Comparison of ENCODE assay signal across 1 cellular context in the genomic region with DNA sequence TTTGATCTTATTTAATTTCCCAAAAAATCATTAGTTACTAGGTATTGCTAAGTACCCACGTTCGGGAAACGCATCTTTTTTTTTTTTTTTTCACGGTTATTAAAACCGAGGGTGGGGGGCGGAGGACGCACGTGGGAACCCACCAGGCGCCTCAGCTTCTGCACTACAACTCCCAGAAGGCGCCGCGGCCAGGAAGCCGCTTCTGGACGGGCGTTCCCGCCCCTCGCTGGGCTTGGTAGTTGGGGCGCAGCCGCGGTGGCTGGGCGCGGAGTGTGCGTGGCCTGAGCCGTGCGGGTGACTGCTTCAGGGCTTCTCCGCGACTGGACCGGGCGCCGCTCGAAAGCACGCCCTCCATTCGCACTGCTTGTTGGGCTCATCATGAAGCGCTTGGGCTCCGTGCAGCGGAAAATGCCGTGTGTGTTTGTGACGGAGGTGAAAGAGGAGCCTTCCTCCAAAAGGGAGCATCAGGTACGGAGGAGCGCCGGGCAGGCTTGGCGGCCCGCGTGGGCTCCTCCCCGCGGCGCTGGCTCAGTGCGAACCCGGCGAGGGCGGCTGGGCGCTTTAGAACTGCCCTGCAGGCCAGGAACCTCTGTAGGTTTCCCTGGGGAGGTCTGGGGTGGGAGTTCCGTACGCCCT.
TF ChIP-seq lines count a peak whose summit lies in the region.

No MANE protein-coding gene starts in this region.

TF ChIP-seq in HepG2, 621 proteins besides CTCF, POLR2A, EP300 and RAD21 (continued from another document and continues in another):
- TF ChIP-seq, protein P1, sequence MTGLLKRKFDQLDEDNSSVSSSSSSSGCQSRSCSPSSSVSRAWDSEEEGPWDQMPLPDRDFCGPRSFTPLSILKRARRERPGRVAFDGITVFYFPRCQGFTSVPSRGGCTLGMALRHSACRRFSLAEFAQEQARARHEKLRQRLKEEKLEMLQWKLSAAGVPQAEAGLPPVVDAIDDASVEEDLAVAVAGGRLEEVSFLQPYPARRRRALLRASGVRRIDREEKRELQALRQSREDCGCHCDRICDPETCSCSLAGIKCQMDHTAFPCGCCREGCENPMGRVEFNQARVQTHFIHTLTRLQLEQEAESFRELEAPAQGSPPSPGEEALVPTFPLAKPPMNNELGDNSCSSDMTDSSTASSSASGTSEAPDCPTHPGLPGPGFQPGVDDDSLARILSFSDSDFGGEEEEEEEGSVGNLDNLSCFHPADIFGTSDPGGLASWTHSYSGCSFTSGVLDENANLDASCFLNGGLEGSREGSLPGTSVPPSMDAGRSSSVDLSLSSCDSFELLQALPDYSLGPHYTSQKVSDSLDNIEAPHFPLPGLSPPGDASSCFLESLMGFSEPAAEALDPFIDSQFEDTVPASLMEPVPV (CRISPR knock-in tag; IDR thresholded peaks at IDR 0.05) = no peak
- TF ChIP-seq KDM2A (CRISPR knock-in tag; IDR thresholded peaks at IDR 0.05; ENCODE audit: borderline replicate concordance, low read depth) (peak; percentile 94), SRSF9 (IDR thresholded peaks at IDR 0.05; ENCODE audit: borderline replicate concordance, insufficient read depth, low read depth, low read length, poor library complexity, severe bottlenecking) (no peak), BRD4 (CRISPR knock-in tag; IDR thresholded peaks at IDR 0.05) (peak; percentile 76; the same call in 1 of the 2 replicates), ZNF749 (CRISPR knock-in tag; IDR thresholded peaks at IDR 0.05; ENCODE audit: borderline replicate concordance) (no peak), ZSCAN12 (CRISPR knock-in tag; IDR thresholded peaks at IDR 0.05) (no peak), HDAC1 (CRISPR knock-in tag; IDR thresholded peaks at IDR 0.05) (peak; percentile 90), MAFF (IDR thresholded peaks at IDR 0.05; ENCODE audit: low read depth, low read length) (no peak), U2AF2 (IDR thresholded peaks at IDR 0.05; ENCODE audit: low read depth, low read length) (no peak), TBX3 (IDR thresholded peaks at IDR 0.05; ENCODE audit: borderline replicate concordance) (no peak), MATR3 (CRISPR knock-in tag; IDR thresholded peaks at IDR 0.05) (no peak), ZNF577 (CRISPR knock-in tag; IDR thresholded peaks at IDR 0.05; ENCODE audit: borderline replicate concordance, low read depth) (no peak), ZNF317 (CRISPR knock-in tag; IDR thresholded peaks at IDR 0.05) (no peak), RFXAP (CRISPR knock-in tag; IDR thresholded peaks at IDR 0.05; ENCODE audit: borderline replicate concordance) (no peak), ZNF121 (CRISPR knock-in tag; IDR thresholded peaks at IDR 0.05) (0 out of 2 replicates have a peak, but pooled peaks have one; percentile 24), GZF1 (CRISPR knock-in tag; IDR thresholded peaks at IDR 0.05) (no peak), ZNF274 (CRISPR knock-in tag; IDR thresholded peaks at IDR 0.05) (peak; percentile 75), TAF1 (CRISPR knock-in tag; IDR thresholded peaks at IDR 0.05) (peak; percentile 84), RBAK (CRISPR knock-in tag; IDR thresholded peaks at IDR 0.05) (no peak), KLF11 (CRISPR knock-in tag; IDR thresholded peaks at IDR 0.05) (0 out of 2 replicates have a peak, but pooled peaks have one; percentile 72), ZBTB21 (CRISPR knock-in tag; IDR thresholded peaks at IDR 0.05) (no peak), FOXA3 (CRISPR knock-in tag; IDR thresholded peaks at IDR 0.05) (peak; percentile 35; the same call in 1 of the 2 replicates), MLLT10 (CRISPR knock-in tag; IDR thresholded peaks at IDR 0.05) (no peak), SMYD3 (CRISPR knock-in tag; IDR thresholded peaks at IDR 0.05) (no peak), ZMYM3 (CRISPR knock-in tag; IDR thresholded peaks at IDR 0.05) (peak; percentile 11; the same call in 1 of the 2 replicates), SETDB1 (CRISPR knock-in tag; IDR thresholded peaks at IDR 0.05; ENCODE audit: borderline replicate concordance) (no peak), STAG1 (CRISPR knock-in tag; IDR thresholded peaks at IDR 0.05) (no peak), ZNF326 (CRISPR knock-in tag; IDR thresholded peaks at IDR 0.05; ENCODE audit: borderline replicate concordance) (no peak), ATF7 (IDR thresholded peaks at IDR 0.05) (no peak), ATF7 (CRISPR knock-in tag; IDR thresholded peaks at IDR 0.05) (no peak), ZNF615 (CRISPR knock-in tag; IDR thresholded peaks at IDR 0.05; ENCODE audit: borderline replicate concordance) (no peak), ETV6 (CRISPR knock-in tag; conservative IDR thresholded peaks at IDR 0.05) (peak; percentile 91; the same call in 1 of the 2 replicates), ATM (IDR thresholded peaks at IDR 0.05; ENCODE audit: borderline replicate concordance) (no peak), ESRRA (CRISPR knock-in tag; IDR thresholded peaks at IDR 0.05; ENCODE audit: low read depth) (no peak), THYN1 (CRISPR knock-in tag; IDR thresholded peaks at IDR 0.05; ENCODE audit: borderline replicate concordance, low read depth) (no peak), ZNF350 (CRISPR knock-in tag; IDR thresholded peaks at IDR 0.05; ENCODE audit: borderline replicate concordance, low read depth) (peak; percentile 78; the same call in 1 of the 2 replicates), PHF8 (CRISPR knock-in tag; IDR thresholded peaks at IDR 0.05) (peak; percentile 99), ZNF235 (CRISPR knock-in tag; IDR thresholded peaks at IDR 0.05; ENCODE audit: borderline replicate concordance) (no peak; the same call in 1 of the 2 replicates), GLI4 (CRISPR knock-in tag; IDR thresholded peaks at IDR 0.05; ENCODE audit: borderline replicate concordance) (no peak)
- TF ChIP-seq, protein P2, sequence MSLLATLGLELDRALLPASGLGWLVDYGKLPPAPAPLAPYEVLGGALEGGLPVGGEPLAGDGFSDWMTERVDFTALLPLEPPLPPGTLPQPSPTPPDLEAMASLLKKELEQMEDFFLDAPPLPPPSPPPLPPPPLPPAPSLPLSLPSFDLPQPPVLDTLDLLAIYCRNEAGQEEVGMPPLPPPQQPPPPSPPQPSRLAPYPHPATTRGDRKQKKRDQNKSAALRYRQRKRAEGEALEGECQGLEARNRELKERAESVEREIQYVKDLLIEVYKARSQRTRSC (CRISPR knock-in tag; IDR thresholded peaks at IDR 0.05; ENCODE audit: low read depth) = no peak
- TF ChIP-seq, protein P3, sequence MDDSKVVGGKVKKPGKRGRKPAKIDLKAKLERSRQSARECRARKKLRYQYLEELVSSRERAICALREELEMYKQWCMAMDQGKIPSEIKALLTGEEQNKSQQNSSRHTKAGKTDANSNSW (CRISPR knock-in tag; IDR thresholded peaks at IDR 0.05; ENCODE audit: borderline replicate concordance) = no peak; the same call in 1 of the 2 replicates
- TF ChIP-seq, protein P4, sequence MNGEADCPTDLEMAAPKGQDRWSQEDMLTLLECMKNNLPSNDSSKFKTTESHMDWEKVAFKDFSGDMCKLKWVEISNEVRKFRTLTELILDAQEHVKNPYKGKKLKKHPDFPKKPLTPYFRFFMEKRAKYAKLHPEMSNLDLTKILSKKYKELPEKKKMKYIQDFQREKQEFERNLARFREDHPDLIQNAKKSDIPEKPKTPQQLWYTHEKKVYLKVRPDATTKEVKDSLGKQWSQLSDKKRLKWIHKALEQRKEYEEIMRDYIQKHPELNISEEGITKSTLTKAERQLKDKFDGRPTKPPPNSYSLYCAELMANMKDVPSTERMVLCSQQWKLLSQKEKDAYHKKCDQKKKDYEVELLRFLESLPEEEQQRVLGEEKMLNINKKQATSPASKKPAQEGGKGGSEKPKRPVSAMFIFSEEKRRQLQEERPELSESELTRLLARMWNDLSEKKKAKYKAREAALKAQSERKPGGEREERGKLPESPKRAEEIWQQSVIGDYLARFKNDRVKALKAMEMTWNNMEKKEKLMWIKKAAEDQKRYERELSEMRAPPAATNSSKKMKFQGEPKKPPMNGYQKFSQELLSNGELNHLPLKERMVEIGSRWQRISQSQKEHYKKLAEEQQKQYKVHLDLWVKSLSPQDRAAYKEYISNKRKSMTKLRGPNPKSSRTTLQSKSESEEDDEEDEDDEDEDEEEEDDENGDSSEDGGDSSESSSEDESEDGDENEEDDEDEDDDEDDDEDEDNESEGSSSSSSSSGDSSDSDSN (CRISPR knock-in tag; IDR thresholded peaks at IDR 0.05) = peak; percentile 95
- TF ChIP-seq, protein P5, sequence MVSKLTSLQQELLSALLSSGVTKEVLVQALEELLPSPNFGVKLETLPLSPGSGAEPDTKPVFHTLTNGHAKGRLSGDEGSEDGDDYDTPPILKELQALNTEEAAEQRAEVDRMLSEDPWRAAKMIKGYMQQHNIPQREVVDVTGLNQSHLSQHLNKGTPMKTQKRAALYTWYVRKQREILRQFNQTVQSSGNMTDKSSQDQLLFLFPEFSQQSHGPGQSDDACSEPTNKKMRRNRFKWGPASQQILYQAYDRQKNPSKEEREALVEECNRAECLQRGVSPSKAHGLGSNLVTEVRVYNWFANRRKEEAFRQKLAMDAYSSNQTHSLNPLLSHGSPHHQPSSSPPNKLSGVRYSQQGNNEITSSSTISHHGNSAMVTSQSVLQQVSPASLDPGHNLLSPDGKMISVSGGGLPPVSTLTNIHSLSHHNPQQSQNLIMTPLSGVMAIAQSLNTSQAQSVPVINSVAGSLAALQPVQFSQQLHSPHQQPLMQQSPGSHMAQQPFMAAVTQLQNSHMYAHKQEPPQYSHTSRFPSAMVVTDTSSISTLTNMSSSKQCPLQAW (CRISPR knock-in tag; IDR thresholded peaks at IDR 0.05) = peak; percentile 80
- TF ChIP-seq, protein P6, sequence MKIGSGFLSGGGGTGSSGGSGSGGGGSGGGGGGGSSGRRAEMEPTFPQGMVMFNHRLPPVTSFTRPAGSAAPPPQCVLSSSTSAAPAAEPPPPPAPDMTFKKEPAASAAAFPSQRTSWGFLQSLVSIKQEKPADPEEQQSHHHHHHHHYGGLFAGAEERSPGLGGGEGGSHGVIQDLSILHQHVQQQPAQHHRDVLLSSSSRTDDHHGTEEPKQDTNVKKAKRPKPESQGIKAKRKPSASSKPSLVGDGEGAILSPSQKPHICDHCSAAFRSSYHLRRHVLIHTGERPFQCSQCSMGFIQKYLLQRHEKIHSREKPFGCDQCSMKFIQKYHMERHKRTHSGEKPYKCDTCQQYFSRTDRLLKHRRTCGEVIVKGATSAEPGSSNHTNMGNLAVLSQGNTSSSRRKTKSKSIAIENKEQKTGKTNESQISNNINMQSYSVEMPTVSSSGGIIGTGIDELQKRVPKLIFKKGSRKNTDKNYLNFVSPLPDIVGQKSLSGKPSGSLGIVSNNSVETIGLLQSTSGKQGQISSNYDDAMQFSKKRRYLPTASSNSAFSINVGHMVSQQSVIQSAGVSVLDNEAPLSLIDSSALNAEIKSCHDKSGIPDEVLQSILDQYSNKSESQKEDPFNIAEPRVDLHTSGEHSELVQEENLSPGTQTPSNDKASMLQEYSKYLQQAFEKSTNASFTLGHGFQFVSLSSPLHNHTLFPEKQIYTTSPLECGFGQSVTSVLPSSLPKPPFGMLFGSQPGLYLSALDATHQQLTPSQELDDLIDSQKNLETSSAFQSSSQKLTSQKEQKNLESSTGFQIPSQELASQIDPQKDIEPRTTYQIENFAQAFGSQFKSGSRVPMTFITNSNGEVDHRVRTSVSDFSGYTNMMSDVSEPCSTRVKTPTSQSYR (CRISPR knock-in tag; IDR thresholded peaks at IDR 0.05; ENCODE audit: borderline replicate concordance) = no peak
- TF ChIP-seq, protein P7, sequence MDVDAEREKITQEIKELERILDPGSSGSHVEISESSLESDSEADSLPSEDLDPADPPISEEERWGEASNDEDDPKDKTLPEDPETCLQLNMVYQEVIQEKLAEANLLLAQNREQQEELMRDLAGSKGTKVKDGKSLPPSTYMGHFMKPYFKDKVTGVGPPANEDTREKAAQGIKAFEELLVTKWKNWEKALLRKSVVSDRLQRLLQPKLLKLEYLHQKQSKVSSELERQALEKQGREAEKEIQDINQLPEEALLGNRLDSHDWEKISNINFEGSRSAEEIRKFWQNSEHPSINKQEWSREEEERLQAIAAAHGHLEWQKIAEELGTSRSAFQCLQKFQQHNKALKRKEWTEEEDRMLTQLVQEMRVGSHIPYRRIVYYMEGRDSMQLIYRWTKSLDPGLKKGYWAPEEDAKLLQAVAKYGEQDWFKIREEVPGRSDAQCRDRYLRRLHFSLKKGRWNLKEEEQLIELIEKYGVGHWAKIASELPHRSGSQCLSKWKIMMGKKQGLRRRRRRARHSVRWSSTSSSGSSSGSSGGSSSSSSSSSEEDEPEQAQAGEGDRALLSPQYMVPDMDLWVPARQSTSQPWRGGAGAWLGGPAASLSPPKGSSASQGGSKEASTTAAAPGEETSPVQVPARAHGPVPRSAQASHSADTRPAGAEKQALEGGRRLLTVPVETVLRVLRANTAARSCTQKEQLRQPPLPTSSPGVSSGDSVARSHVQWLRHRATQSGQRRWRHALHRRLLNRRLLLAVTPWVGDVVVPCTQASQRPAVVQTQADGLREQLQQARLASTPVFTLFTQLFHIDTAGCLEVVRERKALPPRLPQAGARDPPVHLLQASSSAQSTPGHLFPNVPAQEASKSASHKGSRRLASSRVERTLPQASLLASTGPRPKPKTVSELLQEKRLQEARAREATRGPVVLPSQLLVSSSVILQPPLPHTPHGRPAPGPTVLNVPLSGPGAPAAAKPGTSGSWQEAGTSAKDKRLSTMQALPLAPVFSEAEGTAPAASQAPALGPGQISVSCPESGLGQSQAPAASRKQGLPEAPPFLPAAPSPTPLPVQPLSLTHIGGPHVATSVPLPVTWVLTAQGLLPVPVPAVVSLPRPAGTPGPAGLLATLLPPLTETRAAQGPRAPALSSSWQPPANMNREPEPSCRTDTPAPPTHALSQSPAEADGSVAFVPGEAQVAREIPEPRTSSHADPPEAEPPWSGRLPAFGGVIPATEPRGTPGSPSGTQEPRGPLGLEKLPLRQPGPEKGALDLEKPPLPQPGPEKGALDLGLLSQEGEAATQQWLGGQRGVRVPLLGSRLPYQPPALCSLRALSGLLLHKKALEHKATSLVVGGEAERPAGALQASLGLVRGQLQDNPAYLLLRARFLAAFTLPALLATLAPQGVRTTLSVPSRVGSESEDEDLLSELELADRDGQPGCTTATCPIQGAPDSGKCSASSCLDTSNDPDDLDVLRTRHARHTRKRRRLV (CRISPR knock-in tag; IDR thresholded peaks at IDR 0.05) = no peak
- TF ChIP-seq, protein P8, sequence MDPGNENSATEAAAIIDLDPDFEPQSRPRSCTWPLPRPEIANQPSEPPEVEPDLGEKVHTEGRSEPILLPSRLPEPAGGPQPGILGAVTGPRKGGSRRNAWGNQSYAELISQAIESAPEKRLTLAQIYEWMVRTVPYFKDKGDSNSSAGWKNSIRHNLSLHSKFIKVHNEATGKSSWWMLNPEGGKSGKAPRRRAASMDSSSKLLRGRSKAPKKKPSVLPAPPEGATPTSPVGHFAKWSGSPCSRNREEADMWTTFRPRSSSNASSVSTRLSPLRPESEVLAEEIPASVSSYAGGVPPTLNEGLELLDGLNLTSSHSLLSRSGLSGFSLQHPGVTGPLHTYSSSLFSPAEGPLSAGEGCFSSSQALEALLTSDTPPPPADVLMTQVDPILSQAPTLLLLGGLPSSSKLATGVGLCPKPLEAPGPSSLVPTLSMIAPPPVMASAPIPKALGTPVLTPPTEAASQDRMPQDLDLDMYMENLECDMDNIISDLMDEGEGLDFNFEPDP (CRISPR knock-in tag; conservative IDR thresholded peaks at IDR 0.05) = no peak
- TF ChIP-seq, protein P9, sequence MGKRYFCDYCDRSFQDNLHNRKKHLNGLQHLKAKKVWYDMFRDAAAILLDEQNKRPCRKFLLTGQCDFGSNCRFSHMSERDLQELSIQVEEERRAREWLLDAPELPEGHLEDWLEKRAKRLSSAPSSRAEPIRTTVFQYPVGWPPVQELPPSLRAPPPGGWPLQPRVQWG (CRISPR knock-in tag; IDR thresholded peaks at IDR 0.05; ENCODE audit: borderline replicate concordance, low read depth) = no peak
